Comparison of ENCODE assay signal across 12 cellular contexts in the genomic region with DNA sequence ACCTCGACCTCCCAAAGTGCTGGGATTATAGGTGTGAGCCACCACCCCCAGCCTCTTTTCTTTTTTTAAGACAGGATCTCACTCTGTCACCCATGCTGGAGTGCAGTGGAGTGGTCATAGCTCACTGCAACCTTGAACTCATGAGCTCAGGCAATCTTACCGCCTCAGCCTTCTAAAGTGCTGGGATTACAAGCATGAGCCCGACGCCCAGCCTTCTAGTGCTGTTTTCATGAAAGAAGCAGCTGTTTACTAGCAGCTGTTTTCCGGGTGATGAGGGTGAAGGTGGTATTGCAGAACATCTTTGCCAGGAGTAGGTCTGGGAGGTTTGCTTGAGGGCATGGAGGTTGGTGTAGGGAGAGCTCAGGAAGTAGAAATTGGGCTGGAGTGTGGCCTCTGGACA.
DNase-seq lines count a peak whose midpoint lies in the region; ATAC-seq and TF ChIP-seq lines count a peak whose summit lies in the region.
"Had no signal": no experiment of that assay in that cellular context is flagged by ENCODE, and none has a peak within 500 bp of the region (broad histone marks: within the 10 kb centered on the region; RNA-seq: fewer than 3 reads in every experiment).

No MANE protein-coding gene starts in this region.

- DNase-seq in activated T-cell treated with anti-CD3 and anti-CD28 coated beads, Interleukin-2, amount 50 U/mL, for 24 hours: peak; percentile 32
- no peak for DNase-seq in activated T-cell treated with anti-CD3 and anti-CD28 coated beads, Interleukin-2, amount 50 U/mL, for 48 hours
- DNase-seq in RWPE2 (ENCODE audit: low spot score) (peak; percentile 19), OCI-M2 (lab: John Stamatoyannopoulos, UW; ENCODE audit: unreplicated experiment) (no peak), ACHN (no peak)
- no peak for DNase-seq in effector memory CD8-positive, alpha-beta T cell
- DNase-seq: mesenchymal stem cell, NCI-H526 treated with DMSO at 0.1 percent for 48 hours, T1000, upper lobe of left lung had no signal

- H3K9me3 Mint-ChIP-seq in activated T-cell treated with anti-CD3 and anti-CD28 coated beads, Interleukin-2, amount 50 U/mL, for 24 hours: peaks cover 3% of the 10 kb centered on the region
- H3K9me3 Mint-ChIP-seq in effector memory CD8-positive, alpha-beta T cell: no peaks in the 10 kb centered on the region
- no peaks in the 10 kb centered on the region for H3K9me3 Mint-ChIP-seq in stimulated activated memory B cell treated with anti-CD40 and anti-IgM and Interleukin-4, amounts not matched to agents 10 μg/mL and 1 μg/mL and 100 μg/mL, for 72 hours

- H3K36me3 ChIP-seq in RWPE2 (ENCODE audit: low read depth): no peaks in the 10 kb centered on the region
- H3K36me3 ChIP-seq: upper lobe of left lung had no signal

- H3K9me3 ChIP-seq in RWPE2 (ENCODE audit: severe bottlenecking): no peaks in the 10 kb centered on the region
- H3K9me3 ChIP-seq: upper lobe of left lung had no signal

- ATAC-seq in RWPE2 (ENCODE audit: low read depth) (no peak), HG02642 (IDR thresholded peaks at IDR 0.05; ENCODE audit: poor library complexity, unreplicated experiment) (no peak)
- no peak for ATAC-seq in effector memory CD8-positive, alpha-beta T cell (replicated peaks)
- no peak for ATAC-seq in stimulated activated memory B cell treated with anti-CD40 and anti-IgM and Interleukin-4, amounts not matched to agents 10 μg/mL and 1 μg/mL and 100 μg/mL, for 72 hours

- in situ Hi-C loops in ACHN (cut with HindIII; ENCODE audit: low pct_ligation_motif_present, low pct_unique_long_range_greater_than_20kb, low sequenced_read_pairs): no loop called here

- H3K27ac ChIP-seq in RWPE2 (ENCODE audit: poor library complexity, severe bottlenecking): no peak overlapping the region

- H3K36me3 Mint-ChIP-seq in activated T-cell treated with anti-CD3 and anti-CD28 coated beads, Interleukin-2, amount 50 U/mL, for 24 hours (ENCODE audit: low read depth): peaks cover 48% of the 10 kb centered on the region
- peaks cover 9% of the 10 kb centered on the region for H3K36me3 Mint-ChIP-seq in effector memory CD8-positive, alpha-beta T cell (ENCODE audit: insufficient read depth)
- H3K36me3 Mint-ChIP-seq in stimulated activated memory B cell treated with anti-CD40 and anti-IgM and Interleukin-4, amounts not matched to agents 10 μg/mL and 1 μg/mL and 100 μg/mL, for 72 hours: no peaks in the 10 kb centered on the region

- H3K4me1 ChIP-seq in RWPE2 (ENCODE audit: insufficient read depth, poor library complexity, severe bottlenecking): peaks cover 12% of the 10 kb centered on the region

- H3K27ac Mint-ChIP-seq in activated T-cell treated with anti-CD3 and anti-CD28 coated beads, Interleukin-2, amount 50 U/mL, for 24 hours: peak overlapping the region; percentile 98
- H3K27ac Mint-ChIP-seq in effector memory CD8-positive, alpha-beta T cell: peak overlapping the region; percentile 92 to 95
- H3K27ac Mint-ChIP-seq in stimulated activated memory B cell treated with anti-CD40 and anti-IgM and Interleukin-4, amounts not matched to agents 10 μg/mL and 1 μg/mL and 100 μg/mL, for 72 hours: peak overlapping the region; percentile 96

- H3K4me3 Mint-ChIP-seq in activated T-cell treated with anti-CD3 and anti-CD28 coated beads, Interleukin-2, amount 50 U/mL, for 24 hours: peak overlapping the region; percentile 93
- peak overlapping the region; percentile 90 to 96 for H3K4me3 Mint-ChIP-seq in effector memory CD8-positive, alpha-beta T cell
- peak overlapping the region; percentile 24 for H3K4me3 Mint-ChIP-seq in stimulated activated memory B cell treated with anti-CD40 and anti-IgM and Interleukin-4, amounts not matched to agents 10 μg/mL and 1 μg/mL and 100 μg/mL, for 72 hours

- no peak overlapping the region for H3K4me3 ChIP-seq in RWPE2 (ENCODE audit: severe bottlenecking)

- H3K27me3 ChIP-seq in RWPE2 (ENCODE audit: insufficient read depth, poor library complexity, severe bottlenecking): no peaks in the 10 kb centered on the region
- H3K27me3 ChIP-seq: upper lobe of left lung had no signal

- H3K4me1 Mint-ChIP-seq in activated T-cell treated with anti-CD3 and anti-CD28 coated beads, Interleukin-2, amount 50 U/mL, for 24 hours (ENCODE audit: low read depth): peaks cover 87% of the 10 kb centered on the region
- H3K4me1 Mint-ChIP-seq in effector memory CD8-positive, alpha-beta T cell (ENCODE audit: low read depth in 2 of 2): peaks cover 77 to 92% of the 10 kb centered on the region in 2 donors
- H3K4me1 Mint-ChIP-seq in stimulated activated memory B cell treated with anti-CD40 and anti-IgM and Interleukin-4, amounts not matched to agents 10 μg/mL and 1 μg/mL and 100 μg/mL, for 72 hours: peaks cover 98% of the 10 kb centered on the region

- H3K27me3 Mint-ChIP-seq in activated T-cell treated with anti-CD3 and anti-CD28 coated beads, Interleukin-2, amount 50 U/mL, for 24 hours: no peaks in the 10 kb centered on the region
- no peaks in the 10 kb centered on the region for H3K27me3 Mint-ChIP-seq in effector memory CD8-positive, alpha-beta T cell
- H3K27me3 Mint-ChIP-seq in stimulated activated memory B cell treated with anti-CD40 and anti-IgM and Interleukin-4, amounts not matched to agents 10 μg/mL and 1 μg/mL and 100 μg/mL, for 72 hours: no peaks in the 10 kb centered on the region

- no peak for TF ChIP-seq CTCF in RWPE2 (IDR thresholded peaks at IDR 0.05; ENCODE audit: poor library complexity, severe bottlenecking)

Comparison
In these comparisons a context has a peak if more than half of its experiments do, and no peak if none do; other contexts are left out.
1. DNase-seq: peak in activated T-cell treated with anti-CD3 and anti-CD28 coated beads, Interleukin-2, amount 50 U/mL, for 24 hours (single experiment) and RWPE2 (single experiment); none in activated T-cell treated with anti-CD3 and anti-CD28 coated beads, Interleukin-2, amount 50 U/mL, for 48 hours (0 of 2), effector memory CD8-positive, alpha-beta T cell (0 of 3), OCI-M2 (single experiment) and ACHN (single experiment).
2. H3K4me3 Mint-ChIP-seq: peak in every context shown above with its lines; median percentile 93 in activated T-cell treated with anti-CD3 and anti-CD28 coated beads, Interleukin-2, amount 50 U/mL, for 24 hours; 93 in effector memory CD8-positive, alpha-beta T cell; 24 in stimulated activated memory B cell treated with anti-CD40 and anti-IgM and Interleukin-4, amounts not matched to agents 10 μg/mL and 1 μg/mL and 100 μg/mL, for 72 hours.
3. Peak in every context shown above with its lines, with median percentiles within 50 percentile points of each other: H3K27ac Mint-ChIP-seq.